In genomic region chr14:23494223-23494622, GRCh38 we compare ENCODE assay signal across 20 cellular contexts. TPM values are rescaled to one million over a fixed set of nuclear protein-coding genes. Genes with fewer than 3 reads are reported as not detected.
DNase-seq lines count a peak whose midpoint lies in the region; ATAC-seq and TF ChIP-seq lines count a peak whose summit lies in the region.
"Had no signal": no experiment of that assay in that cellular context is flagged by ENCODE, and none has a peak within 500 bp of the region (broad histone marks: within the 10 kb centered on the region; RNA-seq: fewer than 3 reads in every experiment).

No MANE protein-coding gene starts in this region.

- no peaks in the 10 kb centered on the region for H3K9me3 Mint-ChIP-seq in progenitor cell of endocrine pancreas (ENCODE audit: low read depth)
- H3K9me3 Mint-ChIP-seq: central memory CD8-positive, alpha-beta T cell; stimulated activated naive CD8-positive, alpha-beta T cell treated with anti-CD3 and anti-CD28 coated beads, Interleukin-15, amount 100 ng/mL, for 72 hours had no signal

- no peaks in the 10 kb centered on the region for H3K27me3 ChIP-seq in right cardiac atrium (ENCODE audit: control insufficient read depth, insufficient read depth)
- H3K27me3 ChIP-seq in right atrium auricular region = no peaks in the 10 kb centered on the region
- H3K27me3 ChIP-seq in tibial artery = no peaks in the 10 kb centered on the region
- H3K27me3 ChIP-seq: heart right ventricle, neutrophil, vagina had no signal

- H3K9me3 ChIP-seq in right cardiac atrium (ENCODE audit: control insufficient read depth, low read length) (no peaks in the 10 kb centered on the region), right atrium auricular region (no peaks in the 10 kb centered on the region), mucosa of descending colon (no peaks in the 10 kb centered on the region), tibial artery (no peaks in the 10 kb centered on the region)
- H3K9me3 ChIP-seq: heart right ventricle, neutrophil, vagina had no signal

- no peak overlapping the region for H3K27ac Mint-ChIP-seq in progenitor cell of endocrine pancreas

- TF ChIP-seq CTCF in right atrium auricular region (IDR thresholded peaks at IDR 0.05) = no peak
- no peak for TF ChIP-seq CTCF in astrocyte of the spinal cord (IDR thresholded peaks at IDR 0.05; ENCODE audit: low read depth, low read length)
- TF ChIP-seq CTCF in mucosa of descending colon (IDR thresholded peaks at IDR 0.05) = no peak
- TF ChIP-seq CTCF in progenitor cell of endocrine pancreas (IDR thresholded peaks at IDR 0.05; ENCODE audit: unreplicated experiment) = no peak
- no peak for TF ChIP-seq CTCF in tibial artery (IDR thresholded peaks at IDR 0.05)

- intact Hi-C loops in right cardiac atrium (cut with DNase I) = no loop called here
- intact Hi-C loops in mucosa of descending colon (cut with DNase I, micrococcal nuclease) = no loop called here
- intact Hi-C loops in tibial artery (cut with DNase I; ENCODE audit: low total_unique reads) = no loop called here

- peaks cover 1% of the 10 kb centered on the region for H3K36me3 Mint-ChIP-seq in progenitor cell of endocrine pancreas (ENCODE audit: insufficient read depth)

- no peak overlapping the region for H3K4me3 Mint-ChIP-seq in progenitor cell of endocrine pancreas (ENCODE audit: low read depth)
- H3K4me3 Mint-ChIP-seq: central memory CD8-positive, alpha-beta T cell; stimulated activated naive CD8-positive, alpha-beta T cell treated with anti-CD3 and anti-CD28 coated beads, Interleukin-15, amount 100 ng/mL, for 72 hours had no signal

- peaks cover 10% of the 10 kb centered on the region for H3K4me1 Mint-ChIP-seq in progenitor cell of endocrine pancreas (ENCODE audit: low read depth)
- H3K4me1 Mint-ChIP-seq: central memory CD8-positive, alpha-beta T cell; stimulated activated naive CD8-positive, alpha-beta T cell treated with anti-CD3 and anti-CD28 coated beads, Interleukin-15, amount 100 ng/mL, for 72 hours had no signal

- in situ Hi-C loops in astrocyte of the spinal cord (cut with HindIII; ENCODE audit: low sequenced_read_pairs) = no loop called here

- H3K27ac ChIP-seq in right cardiac atrium (ENCODE audit: low read length) (no peak overlapping the region), right atrium auricular region (no peak overlapping the region), tibial artery (no peak overlapping the region)
- H3K27ac ChIP-seq: heart right ventricle, neutrophil, PC-9, skin epidermis, vagina had no signal

- ATAC-seq in right cardiac atrium = peak; percentile 54 to 73
- no peak for ATAC-seq in mucosa of descending colon
- ATAC-seq: heart right ventricle; stimulated activated naive CD8-positive, alpha-beta T cell treated with anti-CD3 and anti-CD28 coated beads, Interleukin-15, amount 100 ng/mL, for 72 hours had no signal

- no peak for DNase-seq in right cardiac atrium
- no peak for DNase-seq in right atrium auricular region (ENCODE audit: low spot score)
- peak; percentile 22 for DNase-seq in astrocyte of the spinal cord (ENCODE audit: low read depth, low spot score)
- DNase-seq in iPS-NIHi7 (ENCODE audit: extremely low spot score) = peak; percentile 85
- DNase-seq in mucosa of descending colon = no peak
- no peak for DNase-seq in progenitor cell of endocrine pancreas (ENCODE audit: low spot score, unreplicated experiment)
- DNase-seq in ureter (ENCODE audit: low spot score) = no peak
- DNase-seq in tibial artery = no peak
- DNase-seq: ACHN; activated naive CD4-positive, alpha-beta T cell treated with anti-CD3 and anti-CD28 coated beads, Interleukin-2, amount 50 U/mL, for 16 hours; heart right ventricle; NCI-H446; PC-9; stimulated activated naive CD8-positive, alpha-beta T cell treated with anti-CD3 and anti-CD28 coated beads, Interleukin-15, amount 100 ng/mL, for 72 hours had no signal

- 43% methylated on average over 2 of the region's 2 CpGs for WGBS in right cardiac atrium

- H3K36me3 ChIP-seq in right atrium auricular region = no peaks in the 10 kb centered on the region
- no peaks in the 10 kb centered on the region for H3K36me3 ChIP-seq in mucosa of descending colon (ENCODE audit: low read depth)
- peaks cover 0 to 11% (median 0%) of the 10 kb centered on the region in 3 donors for H3K36me3 ChIP-seq in tibial artery
- H3K36me3 ChIP-seq: neutrophil, vagina had no signal

- H3K4me1 ChIP-seq in right cardiac atrium (ENCODE audit: control insufficient read depth, insufficient read depth, low read length) = no peaks in the 10 kb centered on the region
- H3K4me1 ChIP-seq in right atrium auricular region = no peaks in the 10 kb centered on the region
- no peaks in the 10 kb centered on the region for H3K4me1 ChIP-seq in mucosa of descending colon (ENCODE audit: low read depth)
- no peaks in the 10 kb centered on the region for H3K4me1 ChIP-seq in tibial artery
- H3K4me1 ChIP-seq: heart right ventricle, vagina had no signal

- no peaks in the 10 kb centered on the region for H3K27me3 Mint-ChIP-seq in progenitor cell of endocrine pancreas
- H3K27me3 Mint-ChIP-seq: central memory CD8-positive, alpha-beta T cell; stimulated activated naive CD8-positive, alpha-beta T cell treated with anti-CD3 and anti-CD28 coated beads, Interleukin-15, amount 100 ng/mL, for 72 hours had no signal

- H3K4me3 ChIP-seq in right cardiac atrium (ENCODE audit: low read length) (no peak overlapping the region), right atrium auricular region (no peak overlapping the region), astrocyte of the spinal cord (ENCODE audit: low read depth, low read length) (no peak overlapping the region), mucosa of descending colon (no peak overlapping the region), tibial artery (no peak overlapping the region)
- H3K4me3 ChIP-seq: heart right ventricle, lung, PC-9, skin epidermis, vagina had no signal

RNA-seq across cellular contexts. Expression of gene NGDN, which starts 24.7 kb away (rescaled TPM):
- total RNA-seq in right cardiac atrium = 10 to 100 TPM; 19.3 to 23.4 (median 21.8) TPM
- polyA plus RNA-seq in right cardiac atrium = 26.8 TPM
- total RNA-seq in right atrium auricular region = 10 to 100 TPM; 19.5 to 24.3 TPM
- 10 to 100 TPM; 29.1 to 35.3 (median 29.9) TPM for total RNA-seq in mucosa of descending colon
- 45.6 and 48.6 TPM in 2 replicates for total RNA-seq in progenitor cell of endocrine pancreas
- 39.9 TPM for total RNA-seq in ureter

RNA-seq across cellular contexts. Expression of gene ZFHX2, which starts 57.3 kb away (rescaled TPM):
- total RNA-seq in right cardiac atrium (1 to 10 TPM in 1 of 4 donors, under 1 TPM in 3; 0.31 to 1.0 (median 0.87) TPM), right atrium auricular region (under 1 TPM; 0.59 to 0.85 TPM), mucosa of descending colon (1 to 10 TPM in 2 of 3 donors, under 1 TPM in 1; 0.92 to 3.2 (median 1.6) TPM), progenitor cell of endocrine pancreas (13.6 and 16.4 TPM in 2 replicates), ureter (2.8 TPM)
- polyA plus RNA-seq in right cardiac atrium = 0.50 TPM

RNA-seq across cellular contexts. Expression of gene MYH7, which starts 58.8 kb away (rescaled TPM):
- total RNA-seq in right cardiac atrium = 1,000 to 10,000 TPM in 1 of 4 donors, 100 to 1,000 TPM in 3; 461 to 2,251 (median 602) TPM
- polyA plus RNA-seq in right cardiac atrium = 1,734 TPM
- 1,000 to 10,000 TPM; 1,082 to 4,592 TPM for total RNA-seq in right atrium auricular region
- total RNA-seq in mucosa of descending colon = 1 to 10 TPM in 2 of 3 donors, under 1 TPM in 1; 0.13 to 6.2 (median 1.2) TPM
- not detected in 2 replicates for total RNA-seq in progenitor cell of endocrine pancreas
- total RNA-seq in ureter = 2.1 TPM
- total RNA-seq: endothelial cell of umbilical vein, PC-9, vagina had no signal
- polyA plus RNA-seq: endothelial cell of umbilical vein had no signal

Comparison
In these comparisons a context has a peak if more than half of its experiments do, and no peak if none do; other contexts are left out.
1. DNase-seq: peak in astrocyte of the spinal cord (single experiment) and iPS-NIHi7 (single experiment); none in right cardiac atrium (0 of 3), right atrium auricular region (single experiment), mucosa of descending colon (0 of 3), progenitor cell of endocrine pancreas (single experiment), ureter (single experiment) and tibial artery (0 of 2).
2. RNA of gene MYH7, which starts 58.8 kb away (total RNA-seq): 1,082 to 4,592 TPM in right atrium auricular region and 461 to 2,251 TPM in right cardiac atrium; 2.1 TPM in ureter (single experiment), 0.13 to 6.2 TPM in mucosa of descending colon and not detected in progenitor cell of endocrine pancreas; every median in the first group is over 10 times any median in the second.